ENCODE assay signal across 10 cellular contexts in the genomic region with DNA sequence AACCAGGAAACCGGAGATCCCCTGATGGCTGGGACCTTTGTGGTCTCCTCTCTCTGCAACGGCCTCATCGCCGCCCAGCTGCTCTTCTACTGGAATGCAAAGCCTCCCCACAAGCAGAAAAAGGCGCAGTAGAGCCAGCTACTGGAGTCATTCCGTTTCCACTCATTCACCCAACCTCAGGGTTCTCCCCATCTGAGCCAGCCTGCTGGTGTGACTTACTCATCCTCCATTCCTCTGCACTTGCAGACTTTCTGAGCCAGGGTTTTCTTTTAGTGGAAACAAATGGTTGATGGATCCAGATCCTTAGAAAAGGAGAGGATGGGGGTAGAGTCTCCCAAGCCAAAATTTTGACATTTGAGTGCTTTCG. TPM values are rescaled to one million over a fixed set of nuclear protein-coding genes. Genes with fewer than 3 reads are reported as not detected.
DNase-seq lines count a peak whose midpoint lies in the region; ATAC-seq lines count a peak whose summit lies in the region.
"Had no signal": no experiment of that assay in that cellular context is flagged by ENCODE, and none has a peak within 500 bp of the region (broad histone marks: within the 10 kb centered on the region; RNA-seq: fewer than 3 reads in every experiment).

No MANE protein-coding gene starts in this region.

- H2AFZ ChIP-seq in ACC112 (ENCODE audit: low read length, unreplicated experiment) = no peak overlapping the region

- H3K9me3 ChIP-seq in iPS-15b (ENCODE audit: control insufficient read depth, insufficient read depth, low read length) = no peaks in the 10 kb centered on the region
- H3K9me3 ChIP-seq: ovary had no signal

- H3K4me1 Mint-ChIP-seq in activated CD8-positive, alpha-beta T cell treated with anti-CD3 and anti-CD28 coated beads, Interleukin-2, amount 10 ng/mL, durations not matched to agents 7 days and 5 days (ENCODE audit: low read depth) = peaks cover 31% of the 10 kb centered on the region

- H3K4me1 ChIP-seq in ACC112 (ENCODE audit: control insufficient read depth, insufficient read depth, low read length, unreplicated experiment) (peaks cover 54% of the 10 kb centered on the region), iPS-15b (ENCODE audit: control insufficient read depth, insufficient read depth, low read length) (peaks cover 11% of the 10 kb centered on the region)

- no peaks in the 10 kb centered on the region for H3K27me3 Mint-ChIP-seq in activated CD8-positive, alpha-beta T cell treated with anti-CD3 and anti-CD28 coated beads, Interleukin-2, amount 10 ng/mL, durations not matched to agents 7 days and 5 days (ENCODE audit: low read depth)

- peak overlapping the region; percentile 65 for H3K27ac ChIP-seq in ACC112 (ENCODE audit: low read depth, low read length)
- H3K27ac ChIP-seq: ovary had no signal

- H3K36me3 ChIP-seq in ACC112 (ENCODE audit: insufficient read depth, low read length) (0 out of 2 replicates have a peak, but pooled peaks cover 3% of the 10 kb centered on the region), iPS-15b (ENCODE audit: control insufficient read depth, insufficient read depth, low read length) (peaks cover 27% of the 10 kb centered on the region)
- H3K36me3 ChIP-seq: ovary had no signal

- H3K4me3 ChIP-seq in ACC112 (ENCODE audit: low read depth, low read length) = peak overlapping the region; percentile 4; the same call in 1 of the 2 replicates
- H3K4me3 ChIP-seq in iPS-15b (ENCODE audit: low read depth, low read length) = peak overlapping the region; percentile 73
- H3K4me3 ChIP-seq: ovary had no signal

- peak; percentile 90 for DNase-seq in GM04503 (ENCODE audit: low read depth)
- no peak for DNase-seq in activated CD8-positive, alpha-beta T cell treated with anti-CD3 and anti-CD28 coated beads, Interleukin-2, amount 10 ng/mL, durations not matched to agents 7 days and 5 days
- DNase-seq in GM19238 (ENCODE audit: insufficient read length, low spot score) = no peak
- DNase-seq in stimulated activated CD4-positive, alpha-beta T cell treated with anti-CD3 and anti-CD28 coated beads, Interleukin-15, amount 100 ng/mL, for 24 hours = no peak
- DNase-seq: DMS 273 treated with DMSO at 0.1 percent for 48 hours had no signal

- H3K79me2 ChIP-seq in ACC112 (ENCODE audit: control insufficient read depth, insufficient read depth, low read length, unreplicated experiment) = peaks cover 34% of the 10 kb centered on the region

- H3K4me3 Mint-ChIP-seq in activated CD8-positive, alpha-beta T cell treated with anti-CD3 and anti-CD28 coated beads, Interleukin-2, amount 10 ng/mL, durations not matched to agents 7 days and 5 days = no peak overlapping the region

- POLR2A ChIA-PET in activated CD8-positive, alpha-beta T cell treated with anti-CD3 and anti-CD28 coated beads, Interleukin-2, amount 10 ng/mL, durations not matched to agents 7 days and 5 days (lab: Charles Lee) = interaction anchor here (0.6 to 1.1 kb wide), 2 partner anchors 40 to 503 kb away, joined by 3 read pairs; a partner anchor contains a TSS

- no peaks in the 10 kb centered on the region for H3K27me3 ChIP-seq in ACC112 (ENCODE audit: insufficient read depth, low read length)
- H3K27me3 ChIP-seq in iPS-15b (ENCODE audit: control insufficient read depth, insufficient read depth, low read length) = no peaks in the 10 kb centered on the region
- H3K27me3 ChIP-seq: ovary had no signal

- peak overlapping the region; percentile 9 for H3K27ac Mint-ChIP-seq in activated CD8-positive, alpha-beta T cell treated with anti-CD3 and anti-CD28 coated beads, Interleukin-2, amount 10 ng/mL, durations not matched to agents 7 days and 5 days

- CTCF ChIA-PET in activated CD8-positive, alpha-beta T cell treated with anti-CD3 and anti-CD28 coated beads, Interleukin-2, amount 10 ng/mL, durations not matched to agents 7 days and 5 days (lab: Charles Lee) = interaction anchor here (1.0 to 5.3 kb wide), 5 partner anchors 12 to 232 kb away, joined by 3 to 45 read pairs (median 3); a partner anchor contains a TSS

- H3K36me3 Mint-ChIP-seq in activated CD8-positive, alpha-beta T cell treated with anti-CD3 and anti-CD28 coated beads, Interleukin-2, amount 10 ng/mL, durations not matched to agents 7 days and 5 days (ENCODE audit: low read depth) = peaks cover 43% of the 10 kb centered on the region

- ATAC-seq in activated CD8-positive, alpha-beta T cell treated with anti-CD3 and anti-CD28 coated beads, Interleukin-2, amount 10 ng/mL, durations not matched to agents 7 days and 5 days = no peak
- ATAC-seq in GM21723 (IDR thresholded peaks at IDR 0.05; ENCODE audit: unreplicated experiment) (no peak), HG02870 (IDR thresholded peaks at IDR 0.05; ENCODE audit: unreplicated experiment) (no peak)

- no peaks in the 10 kb centered on the region for H3K9me3 Mint-ChIP-seq in activated CD8-positive, alpha-beta T cell treated with anti-CD3 and anti-CD28 coated beads, Interleukin-2, amount 10 ng/mL, durations not matched to agents 7 days and 5 days (ENCODE audit: insufficient read depth)

- no peak overlapping the region for H3K9ac ChIP-seq in iPS-15b (ENCODE audit: low read depth, low read length)

RNA-seq across cellular contexts. Expression of a gene that starts 2.5 kb away (rescaled TPM):
- total RNA-seq in activated CD8-positive, alpha-beta T cell treated with anti-CD3 and anti-CD28 coated beads, Interleukin-2, amount 10 ng/mL, durations not matched to agents 7 days and 5 days = under 1 TPM; 0.29 to 0.34 TPM

RNA-seq across cellular contexts. Expression of a gene that starts 3.8 kb away (rescaled TPM):
- total RNA-seq in activated CD8-positive, alpha-beta T cell treated with anti-CD3 and anti-CD28 coated beads, Interleukin-2, amount 10 ng/mL, durations not matched to agents 7 days and 5 days = 10 to 100 TPM; 69.0 to 70.4 TPM

RNA-seq across cellular contexts. Expression of a gene that starts 8.0 kb away (rescaled TPM):
- total RNA-seq in activated CD8-positive, alpha-beta T cell treated with anti-CD3 and anti-CD28 coated beads, Interleukin-2, amount 10 ng/mL, durations not matched to agents 7 days and 5 days = 10 to 100 TPM in 1 of 2 experiments, 1 to 10 TPM in 1; 9.4 to 10.7 TPM

RNA-seq across cellular contexts. Expression of a gene that starts 25.7 kb away (rescaled TPM):
- total RNA-seq in activated CD8-positive, alpha-beta T cell treated with anti-CD3 and anti-CD28 coated beads, Interleukin-2, amount 10 ng/mL, durations not matched to agents 7 days and 5 days = 10 to 100 TPM; 54.4 to 62.0 TPM

RNA-seq across cellular contexts. Expression of a gene that starts 27.3 kb away (rescaled TPM):
- total RNA-seq in activated CD8-positive, alpha-beta T cell treated with anti-CD3 and anti-CD28 coated beads, Interleukin-2, amount 10 ng/mL, durations not matched to agents 7 days and 5 days = 10 to 100 TPM; 27.6 to 31.8 TPM
